8 cellular contexts compared by ENCODE assay signal in genomic region chr22:41544671-41545476, GRCh38. TPM values are rescaled to one million over a fixed set of nuclear protein-coding genes. Genes with fewer than 3 reads are reported as not detected.
DNase-seq lines count a peak whose midpoint lies in the region; ATAC-seq and TF ChIP-seq lines count a peak whose summit lies in the region.

No MANE protein-coding gene starts in this region.

- intact Hi-C loops in A673 (cut with micrococcal nuclease; ENCODE audit: unreplicated experiment) = loop anchor here (5.0 kb wide), 1 partner anchor 52 kb away; no protein-coding TSS in a partner anchor

- H3K4me1 Mint-ChIP-seq in activated naive CD8-positive, alpha-beta T cell treated with anti-CD3 and anti-CD28 coated beads, Interleukin-2, amount 10 ng/mL, durations not matched to agents 7 days and 5 days = peaks cover 24% of the 10 kb centered on the region
- peaks cover 30% of the 10 kb centered on the region for H3K4me1 Mint-ChIP-seq in memory B cell

- CTCF ChIA-PET in A673 (lab: Charles Lee) = no interaction called here

- peaks cover 8% of the 10 kb centered on the region for H3K36me3 ChIP-seq in A673 (ENCODE audit: insufficient read depth, low read length, poor library complexity, severe bottlenecking)

- H3K4me3 Mint-ChIP-seq in activated naive CD8-positive, alpha-beta T cell treated with anti-CD3 and anti-CD28 coated beads, Interleukin-2, amount 10 ng/mL, durations not matched to agents 7 days and 5 days = peak overlapping the region; percentile 98
- peak overlapping the region; percentile 92 for H3K4me3 Mint-ChIP-seq in memory B cell

- H3K27ac Mint-ChIP-seq in activated naive CD8-positive, alpha-beta T cell treated with anti-CD3 and anti-CD28 coated beads, Interleukin-2, amount 10 ng/mL, durations not matched to agents 7 days and 5 days = peak overlapping the region; percentile 73
- peak overlapping the region; percentile 85 for H3K27ac Mint-ChIP-seq in memory B cell

- H3K9me3 ChIP-seq in A673 (ENCODE audit: low read depth, low read length, poor library complexity, severe bottlenecking) = no peaks in the 10 kb centered on the region

- H3K27me3 ChIP-seq in A673 (replicated peaks; ENCODE audit: insufficient read depth, low read depth, low read length, poor library complexity) (no peaks in the 10 kb centered on the region), foreskin keratinocyte (no peaks in the 10 kb centered on the region)

- H3K27me3 Mint-ChIP-seq in activated naive CD8-positive, alpha-beta T cell treated with anti-CD3 and anti-CD28 coated beads, Interleukin-2, amount 10 ng/mL, durations not matched to agents 7 days and 5 days = peaks cover 4% of the 10 kb centered on the region
- no peaks in the 10 kb centered on the region for H3K27me3 Mint-ChIP-seq in memory B cell

- TF ChIP-seq POLR2A in GM19099 (IDR thresholded peaks at IDR 0.05; ENCODE audit: extremely low read depth, insufficient read length, low read depth) = peak; percentile 19

- TF ChIP-seq CTCF in A673 (conservative IDR thresholded peaks at IDR 0.05; ENCODE audit: low read depth, low read length) = no peak
- TF ChIP-seq CTCF in foreskin keratinocyte (conservative IDR thresholded peaks at IDR 0.05) = no peak

- H3K27ac ChIP-seq in A673 (ENCODE audit: low read depth, low read length, poor library complexity, severe bottlenecking) = peak overlapping the region; percentile 57
- H3K27ac ChIP-seq in foreskin keratinocyte = no peak overlapping the region

- ATAC-seq in activated naive CD8-positive, alpha-beta T cell treated with anti-CD3 and anti-CD28 coated beads, Interleukin-2, amount 10 ng/mL, durations not matched to agents 7 days and 5 days (ENCODE audit: low read depth) = no peak
- ATAC-seq in memory B cell (ENCODE audit: low read depth) (no peak), GM21526 (IDR thresholded peaks at IDR 0.05; ENCODE audit: low FRiP score, unreplicated experiment) (no peak), GM18861 (IDR thresholded peaks at IDR 0.05; ENCODE audit: unreplicated experiment) (no peak), foreskin keratinocyte (no peak)

- BruUV-seq in A673 (replicated peaks; lab: Mats Ljungman, UMichigan) = no TSS peak

- POLR2A ChIA-PET in A673 (lab: Charles Lee; ENCODE audit: low non-redundant PET) = no interaction called here
- POLR2A ChIA-PET in activated naive CD8-positive, alpha-beta T cell treated with anti-CD3 and anti-CD28 coated beads, Interleukin-2, amount 10 ng/mL, durations not matched to agents 7 days and 5 days (lab: Charles Lee) = interaction anchor here (0.6 kb wide), 1 partner anchor 36 kb away, joined by 3 read pairs; no protein-coding TSS in a partner anchor

- DNase-seq in A673 (ENCODE audit: low spot score) (no peak), memory B cell (ENCODE audit: low spot score in 2 of 2) (no peak), HCEC 1CT (no peak), foreskin keratinocyte (no peak)
- no peak for DNase-seq in activated naive CD8-positive, alpha-beta T cell treated with anti-CD3 and anti-CD28 coated beads, Interleukin-2, amount 10 ng/mL, durations not matched to agents 7 days and 5 days

- no peaks in the 10 kb centered on the region for H3K9me3 Mint-ChIP-seq in activated naive CD8-positive, alpha-beta T cell treated with anti-CD3 and anti-CD28 coated beads, Interleukin-2, amount 10 ng/mL, durations not matched to agents 7 days and 5 days
- no peaks in the 10 kb centered on the region for H3K9me3 Mint-ChIP-seq in memory B cell

- peaks cover 3% of the 10 kb centered on the region for H3K36me3 Mint-ChIP-seq in activated naive CD8-positive, alpha-beta T cell treated with anti-CD3 and anti-CD28 coated beads, Interleukin-2, amount 10 ng/mL, durations not matched to agents 7 days and 5 days
- no peaks in the 10 kb centered on the region for H3K36me3 Mint-ChIP-seq in memory B cell

- H3K4me3 ChIP-seq in A673 (ENCODE audit: low read depth, low read length, poor library complexity, severe bottlenecking) = peak overlapping the region; percentile 98

- H3K4me1 ChIP-seq in A673 (ENCODE audit: insufficient read depth, low read length, poor library complexity, severe bottlenecking) = peaks cover 8% of the 10 kb centered on the region
- H3K4me1 ChIP-seq in foreskin keratinocyte = no peaks in the 10 kb centered on the region

RNA-seq across cellular contexts. Expression of gene POLR3H, which starts 0.6 kb away (rescaled TPM):
- total RNA-seq in A673 (2021) (79.5 and 92.1 TPM in 2 replicates), foreskin keratinocyte (32.7 and 32.9 TPM in 2 replicates)
- total RNA-seq in activated naive CD8-positive, alpha-beta T cell treated with anti-CD3 and anti-CD28 coated beads, Interleukin-2, amount 10 ng/mL, durations not matched to agents 7 days and 5 days = 10 to 100 TPM; 29.8 to 30.5 TPM
- polyA plus RNA-seq in foreskin keratinocyte = 56.7 and 60.3 TPM in 2 replicates

RNA-seq across cellular contexts. Expression of gene CSDC2, which starts 15.9 kb away (rescaled TPM):
- total RNA-seq in A673 (2021) = 1.8 and 2.6 TPM in 2 replicates
- total RNA-seq in activated naive CD8-positive, alpha-beta T cell treated with anti-CD3 and anti-CD28 coated beads, Interleukin-2, amount 10 ng/mL, durations not matched to agents 7 days and 5 days = not detected
- total RNA-seq in foreskin keratinocyte = not detected in 2 replicates
- not detected in 2 replicates for polyA plus RNA-seq in foreskin keratinocyte

RNA-seq across cellular contexts. Expression of gene PMM1, which starts 44.8 kb away (rescaled TPM):
- total RNA-seq in A673 (2021) (26.8 and 30.5 TPM in 2 replicates), foreskin keratinocyte (25.1 and 26.5 TPM in 2 replicates)
- total RNA-seq in activated naive CD8-positive, alpha-beta T cell treated with anti-CD3 and anti-CD28 coated beads, Interleukin-2, amount 10 ng/mL, durations not matched to agents 7 days and 5 days = 10 to 100 TPM; 39.0 to 42.9 TPM
- polyA plus RNA-seq in foreskin keratinocyte = 53.8 and 63.4 TPM in 2 replicates
